9 cellular contexts compared by ENCODE assay signal in the genomic region with DNA sequence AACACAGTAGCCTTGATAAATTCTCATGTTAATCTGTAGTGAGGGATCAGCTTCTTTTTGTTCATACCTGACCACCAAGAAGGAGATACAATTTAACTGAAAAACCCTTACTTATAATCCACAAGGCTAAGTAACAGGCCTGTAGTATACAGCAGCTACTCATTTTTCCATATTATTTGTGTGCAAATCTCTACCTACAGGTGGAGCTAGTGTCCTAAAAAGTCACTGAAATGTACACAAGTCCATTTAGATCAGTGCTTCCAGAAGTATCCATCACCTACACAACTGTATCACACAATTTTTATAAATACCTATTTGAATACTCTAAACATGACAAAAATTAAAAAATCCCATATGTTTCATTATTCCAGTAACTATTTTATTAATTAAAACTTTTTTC.
DNase-seq lines count a peak whose midpoint lies in the region; ATAC-seq and TF ChIP-seq lines count a peak whose summit lies in the region.
"Had no signal": no experiment of that assay in that cellular context is flagged by ENCODE, and none has a peak within 500 bp of the region (broad histone marks: within the 10 kb centered on the region; RNA-seq: fewer than 3 reads in every experiment).

No MANE protein-coding gene starts in this region.

- DNase-seq in SKM-1 (lab: John Stamatoyannopoulos, UW; ENCODE audit: unreplicated experiment): peak; percentile 7
- no peak for DNase-seq in SKM-1 treated with dmso at 0.1 percent for 144 hours (lab: John Stamatoyannopoulos, UW; ENCODE audit: unreplicated experiment)
- peak; percentile 6 to 23 for DNase-seq in NCI-H446 (lab: John Stamatoyannopoulos, UW)
- DNase-seq in endodermal cell: no peak
- no peak for DNase-seq in smooth muscle cell (lab: John Stamatoyannopoulos, UW; ENCODE audit: unreplicated experiment)
- no peak for DNase-seq in immature natural killer cell
- no peak for DNase-seq in NCI-H187 treated with DMSO at 0.1 percent for 48 hours (lab: John Stamatoyannopoulos, UW)

- H3K79me2 ChIP-seq in smooth muscle cell (ENCODE audit: low read depth): no peaks in the 10 kb centered on the region

- H3K27me3 ChIP-seq in endodermal cell (ENCODE audit: control insufficient read depth, insufficient read depth, low read length, poor library complexity, severe bottlenecking) (no peaks in the 10 kb centered on the region), smooth muscle cell (ENCODE audit: low read depth) (no peaks in the 10 kb centered on the region)

- H3K9me3 ChIP-seq in endodermal cell (ENCODE audit: control insufficient read depth, low read length) (peaks cover 23% of the 10 kb centered on the region), smooth muscle cell (replicated peaks; ENCODE audit: low read depth) (no peaks in the 10 kb centered on the region)

- H3F3A ChIP-seq in smooth muscle cell (ENCODE audit: low read depth): no peaks in the 10 kb centered on the region

- H3K4me1 ChIP-seq in endodermal cell (ENCODE audit: control insufficient read depth, insufficient read depth, low read length): peaks cover 1% of the 10 kb centered on the region
- H3K4me1 ChIP-seq in smooth muscle cell (ENCODE audit: low read depth): peaks cover 13% of the 10 kb centered on the region

- H3K27ac ChIP-seq in endodermal cell (ENCODE audit: low read depth, low read length): no peak overlapping the region
- H3K27ac ChIP-seq in smooth muscle cell (ENCODE audit: low read depth): no peak overlapping the region

- no peaks in the 10 kb centered on the region for H3K27me3 Mint-ChIP-seq in endodermal cell (ENCODE audit: insufficient read depth)
- H3K27me3 Mint-ChIP-seq in immature natural killer cell (ENCODE audit: low read depth in 3 of 3): peaks cover 0 to 3% (median 0%) of the 10 kb centered on the region in 3 donors

- no peaks in the 10 kb centered on the region for H4K20me1 ChIP-seq in smooth muscle cell (ENCODE audit: low read depth)

- H3K9ac ChIP-seq in endodermal cell (ENCODE audit: extremely low read depth, low read length, poor library complexity, severe bottlenecking): no peak overlapping the region
- H3K9ac ChIP-seq in smooth muscle cell (ENCODE audit: low read depth): no peak overlapping the region

- no peak overlapping the region for H2AFZ ChIP-seq in smooth muscle cell (ENCODE audit: low read depth)

- H3K36me3 Mint-ChIP-seq in endodermal cell (ENCODE audit: low read depth): no peaks in the 10 kb centered on the region
- no peaks in the 10 kb centered on the region for H3K36me3 Mint-ChIP-seq in immature natural killer cell
- H3K36me3 Mint-ChIP-seq: activated naive CD8-positive, alpha-beta T cell had no signal

- H3K4me2 ChIP-seq in smooth muscle cell: no peak overlapping the region

- H3K4me3 ChIP-seq in endodermal cell (ENCODE audit: low read length): no peak overlapping the region
- H3K4me3 ChIP-seq in smooth muscle cell: no peak overlapping the region

- H3K36me3 ChIP-seq in endodermal cell (ENCODE audit: control insufficient read depth, insufficient read depth, low read length) (no peaks in the 10 kb centered on the region), smooth muscle cell (ENCODE audit: low read depth) (no peaks in the 10 kb centered on the region)

- TF ChIP-seq CTCF in endodermal cell (conservative IDR thresholded peaks at IDR 0.05) (peak; percentile 70), smooth muscle cell (IDR thresholded peaks at IDR 0.05; ENCODE audit: borderline replicate concordance, insufficient read depth, poor library complexity, severe bottlenecking) (peak; percentile 49)

- H3K27ac Mint-ChIP-seq in endodermal cell (no peak overlapping the region), immature natural killer cell (no peak overlapping the region)
- H3K27ac Mint-ChIP-seq: activated naive CD8-positive, alpha-beta T cell had no signal

- no peak overlapping the region for H3K4me3 Mint-ChIP-seq in endodermal cell
- no peak overlapping the region for H3K4me3 Mint-ChIP-seq in immature natural killer cell
- H3K4me3 Mint-ChIP-seq: activated naive CD8-positive, alpha-beta T cell had no signal

- H3K4me1 Mint-ChIP-seq in endodermal cell (no peaks in the 10 kb centered on the region), immature natural killer cell (no peaks in the 10 kb centered on the region)

- peaks cover 35% of the 10 kb centered on the region for H3K9me3 Mint-ChIP-seq in endodermal cell
- H3K9me3 Mint-ChIP-seq in immature natural killer cell: peaks cover 0 to 9% (median 2%) of the 10 kb centered on the region in 6 donors

- no peak for ATAC-seq in HG02938 (IDR thresholded peaks at IDR 0.05; ENCODE audit: unreplicated experiment)

Comparison
In these comparisons a context has a peak if more than half of its experiments do, and no peak if none do; other contexts are left out.
1. DNase-seq: peak in SKM-1 (single experiment) and NCI-H446 (2 of 2); none in SKM-1 treated with dmso at 0.1 percent for 144 hours (single experiment), endodermal cell (single experiment), smooth muscle cell (single experiment), immature natural killer cell (0 of 3) and NCI-H187 treated with DMSO at 0.1 percent for 48 hours (single experiment).